In the genomic region with DNA sequence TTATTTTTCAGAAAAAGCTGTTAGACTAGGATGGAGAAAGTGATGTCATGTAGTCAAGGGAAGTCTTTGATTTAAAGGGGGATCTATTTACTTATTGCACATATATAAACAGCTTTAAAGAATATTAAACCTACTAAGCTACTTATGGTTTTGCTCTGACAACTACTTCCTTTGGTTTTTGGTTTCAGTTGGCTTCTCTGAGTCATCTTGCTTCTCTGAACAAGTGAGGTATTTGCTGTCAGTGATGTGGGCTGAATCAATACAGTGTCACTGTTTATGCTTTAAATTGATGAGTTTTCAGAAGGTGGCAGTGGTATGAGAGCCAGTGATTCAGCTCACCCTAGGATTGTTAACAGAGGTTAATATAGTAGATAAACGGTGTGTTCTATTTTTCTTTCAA, we compare ENCODE assay signal across 7 cellular contexts.
DNase-seq lines count a peak whose midpoint lies in the region; ATAC-seq and TF ChIP-seq lines count a peak whose summit lies in the region.

No MANE protein-coding gene starts in this region.

- H3K4me3 Mint-ChIP-seq in natural killer cell treated with Interleukin-12 subunit alpha and Interleukin-12 subunit beta and Interleukin-15 and Interleukin-18, amount 100 ng/mL, for 72 hours, result peak overlapping the region; percentile 53

- ATAC-seq in GM18873 (IDR thresholded peaks at IDR 0.05; ENCODE audit: low FRiP score, unreplicated experiment) (peak; percentile 99), HG02623 (IDR thresholded peaks at IDR 0.05; ENCODE audit: unreplicated experiment) (peak; percentile 99)
- ATAC-seq in natural killer cell treated with Interleukin-12 subunit alpha and Interleukin-12 subunit beta and Interleukin-15 and Interleukin-18, amount 100 ng/mL, for 72 hours, result peak; percentile 90 to 96

- peak overlapping the region; percentile 40 to 75 for H3K27ac Mint-ChIP-seq in natural killer cell treated with Interleukin-12 subunit alpha and Interleukin-12 subunit beta and Interleukin-15 and Interleukin-18, amount 100 ng/mL, for 72 hours

- no peak for TF ChIP-seq CTCF in NB4 (IDR thresholded peaks at IDR 0.05; ENCODE audit: low read depth, low read length)

- H3K4me3 ChIP-seq in NB4 (ENCODE audit: low read depth, low read length), result no peak overlapping the region

- peaks cover 10 to 18% of the 10 kb centered on the region in 2 donors for H3K27me3 Mint-ChIP-seq in natural killer cell treated with Interleukin-12 subunit alpha and Interleukin-12 subunit beta and Interleukin-15 and Interleukin-18, amount 100 ng/mL, for 72 hours

- TF ChIP-seq POLR2A in NB4 (IDR thresholded peaks at IDR 0.05; ENCODE audit: extremely low read depth, insufficient read length), result no peak

- H3K36me3 Mint-ChIP-seq in natural killer cell treated with Interleukin-12 subunit alpha and Interleukin-12 subunit beta and Interleukin-15 and Interleukin-18, amount 100 ng/mL, for 72 hours, result no peaks in the 10 kb centered on the region

- no peaks in the 10 kb centered on the region for H3K9me3 Mint-ChIP-seq in natural killer cell treated with Interleukin-12 subunit alpha and Interleukin-12 subunit beta and Interleukin-15 and Interleukin-18, amount 100 ng/mL, for 72 hours

- peaks cover 13 to 23% of the 10 kb centered on the region in 2 donors for H3K4me1 Mint-ChIP-seq in natural killer cell treated with Interleukin-12 subunit alpha and Interleukin-12 subunit beta and Interleukin-15 and Interleukin-18, amount 100 ng/mL, for 72 hours (ENCODE audit: low read depth in 2 of 2)

- peak; percentile 2 for DNase-seq in NB4 (ENCODE audit: low read depth)
- DNase-seq in natural killer cell treated with Interleukin-12 subunit alpha and Interleukin-12 subunit beta and Interleukin-15 and Interleukin-18, amount 100 ng/mL, for 72 hours (ENCODE audit: low spot score), result no peak
- no peak for DNase-seq in D341Med (ENCODE audit: low spot score)
- DNase-seq in activated CD8-positive, alpha-beta memory T cell treated with anti-CD3 and anti-CD28 coated beads for 24 hours, result no peak
- no peak for DNase-seq in GDM1 (lab: John Stamatoyannopoulos, UW)
